In genomic region chr3:141345951-141346817, GRCh38 we compare ENCODE assay signal across 16 cellular contexts. TPM values are rescaled to one million over a fixed set of nuclear protein-coding genes. Genes with fewer than 3 reads are reported as not detected.
DNase-seq lines count a peak whose midpoint lies in the region; ATAC-seq, FAIRE-seq and TF ChIP-seq lines count a peak whose summit lies in the region.
"Had no signal": no experiment of that assay in that cellular context is flagged by ENCODE, and none has a peak within 500 bp of the region (broad histone marks: within the 10 kb centered on the region; RNA-seq: fewer than 3 reads in every experiment).

No MANE protein-coding gene starts in this region.

- 62 to 78% (median 69%) methylated on average over 11 of the region's 11 CpGs for WGBS in spleen, 5 donors

- no peaks in the 10 kb centered on the region for H3K36me3 ChIP-seq in spleen
- H3K36me3 ChIP-seq: gastroesophageal sphincter had no signal

- no peak for ATAC-seq in esophagus mucosa
- ATAC-seq: gastroesophageal sphincter; HCT116; natural killer cell treated with Interleukin-12 subunit alpha and Interleukin-12 subunit beta and Interleukin-15 and Interleukin-18, amount 100 ng/mL, for 72 hours had no signal

- POLR2A ChIA-PET in GM10248 (lab: Yijun Ruan, JAX) = no interaction called here

- no peak overlapping the region for H3K27ac ChIP-seq in spleen
- H3K27ac ChIP-seq: gastroesophageal sphincter had no signal

- FAIRE-seq in D721Med (lab: Jason Lieb, UNC) = peak; percentile 41

- H3K4me3 ChIP-seq in choroid plexus epithelial cell (ENCODE audit: low read depth, low read length) (no peak overlapping the region), spleen (no peak overlapping the region)
- H3K4me3 ChIP-seq: gastroesophageal sphincter had no signal

- peak overlapping the region in 2 of 3 experiments; percentile 44 to 52 for H3K27ac Mint-ChIP-seq in nephron
- H3K27ac Mint-ChIP-seq: activated B cell treated with CpG ODN at 0.5 μM for 24 hours; natural killer cell treated with Interleukin-12 subunit alpha and Interleukin-12 subunit beta and Interleukin-15 and Interleukin-18, amount 100 ng/mL, for 72 hours had no signal

- H3K9me3 ChIP-seq in spleen = peaks cover 0 to 9% (median 0%) of the 10 kb centered on the region in 8 donors
- H3K9me3 ChIP-seq: gastroesophageal sphincter had no signal

- CTCF ChIA-PET in GM10248 (lab: Yijun Ruan, JAX) = interaction anchor here (0.8 to 8.2 kb wide), 20 partner anchors 8 to 215 kb away, joined by 3 to 96 read pairs (median 4); no protein-coding TSS in a partner anchor

- H3K27me3 Mint-ChIP-seq in nephron (ENCODE audit: low read depth) = peaks cover 4% of the 10 kb centered on the region

- H3K27me3 ChIP-seq in spleen (replicated peaks in 1 of 7) = no peaks in the 10 kb centered on the region
- H3K27me3 ChIP-seq: gastroesophageal sphincter had no signal

- H3K4me1 Mint-ChIP-seq in nephron = peaks cover 6% of the 10 kb centered on the region

- no peak overlapping the region for H3K4me3 Mint-ChIP-seq in nephron
- H3K4me3 Mint-ChIP-seq: activated B cell treated with CpG ODN at 0.5 μM for 24 hours; natural killer cell treated with Interleukin-12 subunit alpha and Interleukin-12 subunit beta and Interleukin-15 and Interleukin-18, amount 100 ng/mL, for 72 hours had no signal

- peaks cover 4% of the 10 kb centered on the region for H3K36me3 Mint-ChIP-seq in nephron (ENCODE audit: low read depth)
- H3K36me3 Mint-ChIP-seq: natural killer cell treated with Interleukin-12 subunit alpha and Interleukin-12 subunit beta and Interleukin-15 and Interleukin-18, amount 100 ng/mL, for 72 hours had no signal

- no peaks in the 10 kb centered on the region for H3K4me1 ChIP-seq in spleen
- H3K4me1 ChIP-seq: gastroesophageal sphincter had no signal

- intact Hi-C loops in spleen (cut with DNase I; ENCODE audit: low total_unique reads) = no loop called here

- TF ChIP-seq CTCF in D721Med (IDR thresholded peaks at IDR 0.05; ENCODE audit: insufficient read depth, missing control alignments) (no peak), choroid plexus epithelial cell (conservative IDR thresholded peaks at IDR 0.05; ENCODE audit: low read depth, low read length) (no peak), nephron (IDR thresholded peaks at IDR 0.05; ENCODE audit: unreplicated experiment in 3 of 3) (no peak), GM10248 (IDR thresholded peaks at IDR 0.05; ENCODE audit: control extremely low read depth, extremely low read depth, low read depth, missing control alignments) (no peak), spleen (IDR thresholded peaks at IDR 0.05 in 8 of 11, conservative IDR thresholded peaks at IDR 0.05 in 3 of 11) (no peak)

- peaks cover 17% of the 10 kb centered on the region for H3K9me3 Mint-ChIP-seq in nephron
- H3K9me3 Mint-ChIP-seq: natural killer cell treated with Interleukin-12 subunit alpha and Interleukin-12 subunit beta and Interleukin-15 and Interleukin-18, amount 100 ng/mL, for 72 hours had no signal

- DNase-seq in D721Med (ENCODE audit: insufficient read length, low spot score) (peak; percentile 47), NCI-H2227 (lab: John Stamatoyannopoulos, UW; ENCODE audit: unreplicated experiment) (peak; percentile 73), choroid plexus epithelial cell (ENCODE audit: low read depth) (peak; percentile 51), midbrain (lab: John Stamatoyannopoulos, UW) (no peak), GM10248 (ENCODE audit: extremely low spot score) (no peak), spleen (no peak)
- DNase-seq: activated B cell treated with CpG ODN at 0.5 μM for 24 hours, amniotic stem cell, cerebellar nuclear complex, NCI-H2081 treated with DMSO at 0.1 percent for 48 hours, NCI-H526 treated with DMSO at 0.1 percent for 48 hours had no signal

- TF ChIP-seq POLR2A in spleen (IDR thresholded peaks at IDR 0.05) = no peak

RNA-seq across cellular contexts. Expression of gene ZBTB38, which starts 22.1 kb away (rescaled TPM):
- total RNA-seq in esophagus mucosa = 18.4 TPM
- total RNA-seq in spleen = 100 to 1,000 TPM in 2 of 7 donors, 10 to 100 TPM in 5; 42.8 to 122 (median 73.7) TPM
- polyA plus RNA-seq in spleen = 1 to 10 TPM; 4.8 to 8.4 (median 5.6) TPM

Comparison
In these comparisons a context has a peak if more than half of its experiments do, and no peak if none do; other contexts are left out.
1. DNase-seq: peak in D721Med (single experiment), NCI-H2227 (single experiment) and choroid plexus epithelial cell (single experiment); none in midbrain (single experiment), GM10248 (single experiment) and spleen (single experiment).